ENCODE assay signal across 30 cellular contexts in genomic region chr3:142051351-142051750, GRCh38.
"Had no signal": no experiment of that assay in that cellular context is flagged by ENCODE, and none has a peak within 500 bp of the region (broad histone marks: within the 10 kb centered on the region; RNA-seq: fewer than 3 reads in every experiment).

No MANE protein-coding gene starts in this region.

- H3K27me3 ChIP-seq: adrenal gland, ascending aorta, body of pancreas, brain microvascular endothelial cell, breast epithelium, cardiac muscle cell had no signal

- H3K27ac ChIP-seq: adrenal gland, ascending aorta, body of pancreas, brain microvascular endothelial cell, breast epithelium, cardiac muscle cell had no signal

- H3K9me3 ChIP-seq: ascending aorta, body of pancreas, breast epithelium had no signal

- H3K4me1 ChIP-seq: adrenal gland, ascending aorta, body of pancreas, breast epithelium had no signal

- H3K4me3 ChIP-seq: adrenal gland, ascending aorta, body of pancreas, breast epithelium, cardiac muscle cell had no signal

- DNase-seq: activated effector memory CD4-positive, alpha-beta T cell treated with anti-CD3 and anti-CD28 coated beads, Interleukin-2, amount 50 U/mL, for 16 hours; activated effector memory CD4-positive, alpha-beta T cell treated with Interleukin-2 at 50 U/mL for 16 hours; activated gamma-delta T cell; activated gamma-delta T cell treated with Interleukin-2 at 50 U/mL for 16 hours; activated naive CD4-positive, alpha-beta T cell; activated naive CD4-positive, alpha-beta T cell treated with anti-CD3 and anti-CD28 coated beads for 36 hours; activated naive CD4-positive, alpha-beta T cell treated with anti-CD3 and anti-CD28 coated beads, Interleukin-2, amount 10 ng/mL, durations not matched to agents 7 days and 5 days; activated naive CD4-positive, alpha-beta T cell treated with anti-CD3 and anti-CD28 coated beads, Interleukin-2, amount 50 U/mL, for 16 hours; activated naive CD4-positive, alpha-beta T cell treated with Interleukin-2 at 50 U/mL for 16 hours; activated naive CD8-positive, alpha-beta T cell treated with anti-CD3 and anti-CD28 coated beads for 36 hours; activated naive CD8-positive, alpha-beta T cell treated with anti-CD3 and anti-CD28 coated beads, Interleukin-2, amount 10 ng/mL, durations not matched to agents 7 days and 5 days; activated naive CD8-positive, alpha-beta T cell treated with anti-CD3 and anti-CD28 coated beads, Interleukin-2, amount 50 U/mL, for 24 hours; activated T-cell treated with anti-CD3 and anti-CD28 coated beads, Interleukin-2, amount 50 U/mL, for 1 hour; activated T-cell treated with anti-CD3 and anti-CD28 coated beads, Interleukin-2, amount 50 U/mL, for 24 hours; activated T-cell treated with anti-CD3 and anti-CD28 coated beads, Interleukin-2, amount 50 U/mL, for 4 hours; activated T-cell treated with anti-CD3 and anti-CD28 coated beads, Interleukin-2, amount 50 U/mL, for 48 hours; activated T-cell treated with anti-CD3 and anti-CD28 coated beads, Interleukin-2, amount 50 U/mL, for 72 hours; adrenal gland; amniotic stem cell; amygdala; anterior cingulate cortex; aorta; body of pancreas; brain microvascular endothelial cell; caudate nucleus; central memory CD4-positive, alpha-beta T cell; cerebellar nuclear complex had no signal

- H3K36me3 ChIP-seq: adrenal gland, ascending aorta, brain microvascular endothelial cell, breast epithelium, cardiac muscle cell had no signal
